Comparison of ENCODE assay signal across 20 cellular contexts in genomic region chr16:66363196-66363777, GRCh38. TPM values are rescaled to one million over a fixed set of nuclear protein-coding genes. Genes with fewer than 3 reads are reported as not detected.
"Had no signal": no experiment of that assay in that cellular context is flagged by ENCODE, and none has a peak within 500 bp of the region (broad histone marks: within the 10 kb centered on the region; RNA-seq: fewer than 3 reads in every experiment).

No MANE protein-coding gene starts in this region.

- H3K4me1 Mint-ChIP-seq: activated naive CD8-positive, alpha-beta T cell treated with anti-CD3 and anti-CD28 coated beads, Interleukin-2, amount 50 U/mL, for 24 hours had no signal

- H3K36me3 ChIP-seq: ascending aorta, ovary, suprapubic skin, WERI-Rb-1 had no signal

- DNase-seq: activated CD4-positive, alpha-beta T cell treated with anti-CD3 and anti-CD28 coated beads for 4 hours; activated CD8-positive, alpha-beta memory T cell treated with anti-CD3 and anti-CD28 coated beads, Interleukin-2, amount 50 U/mL, for 48 hours; activated CD8-positive, alpha-beta T cell treated with anti-CD3 and anti-CD28 coated beads, Interleukin-2, amount 10 ng/mL, durations not matched to agents 7 days and 5 days; activated naive CD4-positive, alpha-beta T cell; activated naive CD8-positive, alpha-beta T cell treated with anti-CD3 and anti-CD28 coated beads, Interleukin-2, amount 50 U/mL, for 24 hours; caudate nucleus; effector memory CD4-positive, alpha-beta T cell; left colon; mesendoderm; ovary; stimulated activated CD4-positive, alpha-beta T cell treated with anti-CD3 and anti-CD28 coated beads, Interleukin-1b, Interleukin-23, amount 100 ng/mL, for 48 hours; T-cell; WERI-Rb-1 had no signal

- H3K4me3 ChIP-seq: ascending aorta, coronary artery, ovary, SK-N-MC, suprapubic skin had no signal

- H3K9me3 ChIP-seq: ascending aorta, ovary, suprapubic skin had no signal

- ATAC-seq: activated CD8-positive, alpha-beta T cell treated with anti-CD3 and anti-CD28 coated beads, Interleukin-2, amount 10 ng/mL, durations not matched to agents 7 days and 5 days; activated naive CD8-positive, alpha-beta T cell treated with anti-CD3 and anti-CD28 coated beads, Interleukin-2, amount 50 U/mL, for 24 hours; stimulated activated memory B cell treated with anti-CD40 and anti-IgM and Interleukin-4, amounts not matched to agents 10 μg/mL and 1 μg/mL and 100 μg/mL, for 72 hours; T-cell had no signal

- H3K27ac Mint-ChIP-seq: activated CD8-positive, alpha-beta T cell treated with anti-CD3 and anti-CD28 coated beads, Interleukin-2, amount 10 ng/mL, durations not matched to agents 7 days and 5 days; activated naive CD8-positive, alpha-beta T cell treated with anti-CD3 and anti-CD28 coated beads, Interleukin-2, amount 50 U/mL, for 24 hours; activated T-helper 1 cell treated with anti-CD3 and anti-CD28 coated beads, Interleukin-12 subunit alpha, Interleukin-12 subunit beta, Interleukin-2, Interleukin-4 antibody, amounts not matched to agents 30 ng/mL and 10 ng/mL and 1 ng/mL, durations not matched to agents 14 hours and 24 hours and 36 hours; stimulated activated memory B cell treated with anti-CD40 and anti-IgM and Interleukin-4, amounts not matched to agents 10 μg/mL and 1 μg/mL and 100 μg/mL, for 72 hours; T-cell had no signal

- H3K27ac ChIP-seq: ascending aorta, ovary, SK-N-MC had no signal

- H3K27me3 ChIP-seq: ascending aorta, ovary, suprapubic skin had no signal

- H3K9me3 Mint-ChIP-seq: activated naive CD8-positive, alpha-beta T cell treated with anti-CD3 and anti-CD28 coated beads, Interleukin-2, amount 50 U/mL, for 24 hours; activated T-helper 1 cell treated with anti-CD3 and anti-CD28 coated beads, Interleukin-12 subunit alpha, Interleukin-12 subunit beta, Interleukin-2, Interleukin-4 antibody, amounts not matched to agents 30 ng/mL and 10 ng/mL and 1 ng/mL, durations not matched to agents 14 hours and 24 hours and 36 hours; nephron; stimulated activated memory B cell treated with anti-CD40 and anti-IgM and Interleukin-4, amounts not matched to agents 10 μg/mL and 1 μg/mL and 100 μg/mL, for 72 hours; T-cell had no signal

- H3K4me3 Mint-ChIP-seq: activated CD8-positive, alpha-beta T cell treated with anti-CD3 and anti-CD28 coated beads, Interleukin-2, amount 10 ng/mL, durations not matched to agents 7 days and 5 days; activated naive CD8-positive, alpha-beta T cell treated with anti-CD3 and anti-CD28 coated beads, Interleukin-2, amount 50 U/mL, for 24 hours; activated T-helper 1 cell treated with anti-CD3 and anti-CD28 coated beads, Interleukin-12 subunit alpha, Interleukin-12 subunit beta, Interleukin-2, Interleukin-4 antibody, amounts not matched to agents 30 ng/mL and 10 ng/mL and 1 ng/mL, durations not matched to agents 14 hours and 24 hours and 36 hours; stimulated activated memory B cell treated with anti-CD40 and anti-IgM and Interleukin-4, amounts not matched to agents 10 μg/mL and 1 μg/mL and 100 μg/mL, for 72 hours; T-cell had no signal

- H3K36me3 Mint-ChIP-seq: stimulated activated memory B cell treated with anti-CD40 and anti-IgM and Interleukin-4, amounts not matched to agents 10 μg/mL and 1 μg/mL and 100 μg/mL, for 72 hours; T-cell had no signal

RNA-seq across cellular contexts. Expression of gene CDH5, which starts 3.2 kb away (rescaled TPM):
- total RNA-seq: activated CD8-positive, alpha-beta T cell treated with anti-CD3 and anti-CD28 coated beads, Interleukin-2, amount 10 ng/mL, durations not matched to agents 7 days and 5 days; activated T-helper 1 cell treated with anti-CD3 and anti-CD28 coated beads, Interleukin-12 subunit alpha, Interleukin-12 subunit beta, Interleukin-2, Interleukin-4 antibody, amounts not matched to agents 30 ng/mL and 10 ng/mL and 1 ng/mL, durations not matched to agents 14 hours and 24 hours and 36 hours had no signal
